In genomic region chr13:91399189-91400093, GRCh38 we compare ENCODE assay signal across 8 cellular contexts. TPM values are rescaled to one million over a fixed set of nuclear protein-coding genes. Genes with fewer than 3 reads are reported as not detected.
DNase-seq lines count a peak whose midpoint lies in the region; ATAC-seq and TF ChIP-seq lines count a peak whose summit lies in the region.

No MANE protein-coding gene starts in this region.

- no peak overlapping the region for H3K27ac ChIP-seq in stomach smooth muscle (ENCODE audit: low read length)

- BruUV-seq in Caco-2 (replicated peaks; lab: Mats Ljungman, UMichigan), result no TSS peak

- CTCF ChIA-PET in Caco-2 (lab: Charles Lee), result interaction anchor here (1.6 kb wide), 1 partner anchor 382 kb away, joined by 4 read pairs; no protein-coding TSS in a partner anchor

- no peak overlapping the region for H3K9ac ChIP-seq in stomach smooth muscle (ENCODE audit: low read length in 2 of 2)

- H3K27ac Mint-ChIP-seq in Caco-2 (ENCODE audit: unreplicated experiment), result no peak overlapping the region

- H3K9me3 ChIP-seq in Caco-2 (no peaks in the 10 kb centered on the region), HAP-1 (no peaks in the 10 kb centered on the region), stomach smooth muscle (ENCODE audit: control insufficient read depth in 2 of 2, low read length in 2 of 2) (no peaks in the 10 kb centered on the region)

- H3K36me3 ChIP-seq in Caco-2 (ENCODE audit: control insufficient read depth, insufficient read depth, low read length) (no peaks in the 10 kb centered on the region), HAP-1 (replicated peaks) (no peaks in the 10 kb centered on the region), stomach smooth muscle (ENCODE audit: control insufficient read depth in 2 of 2, insufficient read depth in 2 of 2, low read length in 2 of 2) (no peaks in the 10 kb centered on the region)

- POLR2A ChIA-PET in Caco-2 (lab: Charles Lee), result no interaction called here

- H3K27me3 ChIP-seq in Caco-2 (replicated peaks; ENCODE audit: control insufficient read depth, insufficient read depth, low read length) (no peaks in the 10 kb centered on the region; the same call in 1 of the 2 replicates), HAP-1 (ENCODE audit: low read depth) (peaks cover 43% of the 10 kb centered on the region), stomach smooth muscle (ENCODE audit: control insufficient read depth in 1 of 2, insufficient read depth in 2 of 2, low read length in 2 of 2) (peaks cover 34% of the 10 kb centered on the region in 2 donors)

- H3K4me3 Mint-ChIP-seq in Caco-2 (ENCODE audit: unreplicated experiment), result peak overlapping the region; percentile 70

- no peak for TF ChIP-seq CTCF in Caco-2 (IDR thresholded peaks at IDR 0.05; ENCODE audit: insufficient read depth in 1 of 2, low read depth in 1 of 2, low read length in 1 of 2, severe bottlenecking in 1 of 2, unreplicated experiment in 1 of 2)

- H3K4me1 ChIP-seq in Caco-2, result peaks cover 5% of the 10 kb centered on the region; the same call in 1 of the 2 replicates
- no peaks in the 10 kb centered on the region for H3K4me1 ChIP-seq in HAP-1
- H3K4me1 ChIP-seq in stomach smooth muscle (ENCODE audit: control insufficient read depth, insufficient read depth, low read length), result peaks cover 4% of the 10 kb centered on the region

- intact Hi-C loops in Caco-2 (cut with micrococcal nuclease; ENCODE audit: unreplicated experiment), result no loop called here

- in situ Hi-C loops in HAP-1 (cut with MboI; ENCODE audit: low sequenced_read_pairs), result loop anchor here (25.0 kb wide), 1 partner anchor 313 kb away; no protein-coding TSS in a partner anchor

- no peaks in the 10 kb centered on the region for H3K4me1 Mint-ChIP-seq in Caco-2 (ENCODE audit: low read depth, unreplicated experiment)

- H3K27me3 Mint-ChIP-seq in Caco-2 (ENCODE audit: insufficient read depth, unreplicated experiment), result peaks cover 17% of the 10 kb centered on the region

- no peaks in the 10 kb centered on the region for H3K9me3 Mint-ChIP-seq in Caco-2 (ENCODE audit: unreplicated experiment)

- DNase-seq in Caco-2 (no peak), HAP-1 (ENCODE audit: low spot score in 2 of 2) (no peak), left kidney (ENCODE audit: low read depth, low spot score) (peak; percentile 31), HT-29 (ENCODE audit: low spot score) (no peak)
- DNase-seq in activated T-cell treated with anti-CD3 and anti-CD28 coated beads, Interleukin-2, amount 50 U/mL, for 48 hours, result peak; percentile 19 to 23

- H3K4me3 ChIP-seq in Caco-2 (ENCODE audit: low read depth, low read length) (peak overlapping the region; percentile 46), HAP-1 (peak overlapping the region; percentile 38), stomach smooth muscle (ENCODE audit: low read length in 2 of 2) (peak overlapping the region; percentile 42 to 69)

- ATAC-seq in GM18861 (IDR thresholded peaks at IDR 0.05; ENCODE audit: unreplicated experiment), result no peak
- ATAC-seq in GM21367 (IDR thresholded peaks at IDR 0.05; ENCODE audit: unreplicated experiment), result no peak

- no peaks in the 10 kb centered on the region for H3K36me3 Mint-ChIP-seq in Caco-2 (ENCODE audit: insufficient read depth, unreplicated experiment)

RNA-seq across cellular contexts. Expression of gene GPC5, which starts 1.0 kb away (rescaled TPM):
- 3.8 and 4.1 TPM in 2 replicates for total RNA-seq in Caco-2 (2022)
- not detected in 2 replicates for total RNA-seq in HT-29 (2014; rRNA removed; shearing (Covaris generic))

RNA-seq across cellular contexts. Expression of gene MIR17HG, which starts 52.0 kb away (rescaled TPM):
- 13.1 and 16.6 TPM in 2 replicates for total RNA-seq in Caco-2 (2022)
- total RNA-seq in HT-29 (2014; rRNA removed; shearing (Covaris generic)), result 6.8 and 7.6 TPM in 2 replicates

Comparison
In these comparisons a context has a peak if more than half of its experiments do, and no peak if none do; other contexts are left out.
1. DNase-seq: peak in activated T-cell treated with anti-CD3 and anti-CD28 coated beads, Interleukin-2, amount 50 U/mL, for 48 hours (2 of 2) and left kidney (single experiment); none in Caco-2 (0 of 2), HAP-1 (0 of 2) and HT-29 (single experiment).
2. Peak in every context shown above with its lines, with median percentiles within 50 percentile points of each other: H3K4me3 ChIP-seq.